8 cellular contexts compared by ENCODE assay signal in the genomic region with DNA sequence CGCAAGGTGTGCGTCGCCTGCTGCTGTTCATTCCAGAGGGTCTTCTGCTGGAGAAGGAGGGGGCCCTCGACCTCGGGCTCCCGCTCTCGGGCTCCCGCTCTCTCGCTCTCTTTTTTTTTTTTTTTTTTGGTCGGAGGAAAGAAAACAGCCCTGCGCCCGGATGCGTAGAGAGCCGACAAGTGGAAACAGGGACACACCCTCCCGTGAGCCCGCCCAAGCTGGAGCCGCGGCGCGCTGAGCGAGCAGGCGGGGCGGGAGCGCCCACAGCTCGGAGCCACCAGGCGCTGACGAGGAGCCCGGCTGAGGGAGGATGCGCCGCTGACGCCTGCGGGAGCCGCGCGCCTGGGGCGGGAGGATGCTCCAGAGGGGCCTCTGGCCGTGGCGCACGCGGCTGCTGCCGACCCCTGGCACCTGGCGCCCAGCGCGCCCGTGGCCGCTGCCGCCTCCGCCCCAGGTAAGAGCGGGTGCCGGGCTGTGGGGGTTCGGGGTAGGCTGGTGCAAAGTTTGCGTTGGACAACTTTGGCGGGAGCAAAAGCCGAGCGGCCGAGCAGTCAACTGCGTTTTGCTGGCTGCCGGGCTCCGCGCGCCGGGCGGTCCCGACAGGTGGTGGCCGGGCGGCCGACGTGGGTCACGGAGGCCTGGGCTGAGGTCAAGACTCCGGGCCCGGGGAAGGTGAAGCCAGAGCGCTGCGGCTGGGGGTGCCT. TPM values are rescaled to one million over a fixed set of nuclear protein-coding genes. Genes with fewer than 3 reads are reported as not detected.
DNase-seq lines count a peak whose midpoint lies in the region; ATAC-seq and TF ChIP-seq lines count a peak whose summit lies in the region.

A gene with protein sequence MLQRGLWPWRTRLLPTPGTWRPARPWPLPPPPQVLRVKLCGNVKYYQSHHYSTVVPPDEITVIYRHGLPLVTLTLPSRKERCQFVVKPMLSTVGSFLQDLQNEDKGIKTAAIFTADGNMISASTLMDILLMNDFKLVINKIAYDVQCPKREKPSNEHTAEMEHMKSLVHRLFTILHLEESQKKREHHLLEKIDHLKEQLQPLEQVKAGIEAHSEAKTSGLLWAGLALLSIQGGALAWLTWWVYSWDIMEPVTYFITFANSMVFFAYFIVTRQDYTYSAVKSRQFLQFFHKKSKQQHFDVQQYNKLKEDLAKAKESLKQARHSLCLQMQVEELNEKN (plus strand): TSS at position 264 of the 704 bp plus-strand sequence. CDS start 92 bp downstream, at position 356.

- H3K4me3 Mint-ChIP-seq in chondrocyte (ENCODE audit: unreplicated experiment), result peak within 1 kb of the TSS; percentile 80

- peaks cover 10% of the 10 kb centered on the region for H3K4me1 Mint-ChIP-seq in chondrocyte (ENCODE audit: low read depth)

- peaks cover 2% of the 10 kb centered on the region for H3K36me3 Mint-ChIP-seq in chondrocyte (ENCODE audit: low read depth)

- H3K27me3 Mint-ChIP-seq in chondrocyte (ENCODE audit: low read depth), result no peaks in the 10 kb centered on the region

- DNase-seq in AG08395 (ENCODE audit: low spot score) (peak; percentile 93), NCI-H446 (lab: John Stamatoyannopoulos, UW) (peak; percentile 73 to 92), chondrocyte (ENCODE audit: low spot score) (peak; percentile 94), kidney tubule cell (ENCODE audit: low spot score) (peak; percentile 93)
- peak; percentile 88 for DNase-seq in activated CD4-positive, alpha-beta T cell treated with anti-CD3 and anti-CD28 coated beads for 1 hour
- DNase-seq in stimulated activated CD4-positive, alpha-beta T cell treated with anti-CD3 and anti-CD28 coated beads, Interleukin-1b, Interleukin-23, amount 100 ng/mL, for 24 hours (ENCODE audit: low read depth in 4 of 4, low spot score in 1 of 4), result peak; percentile 69 to 87 (median 79)

- ATAC-seq in GM18907 (IDR thresholded peaks at IDR 0.05; ENCODE audit: unreplicated experiment) (peak; percentile 93), HG03135 (IDR thresholded peaks at IDR 0.05; ENCODE audit: unreplicated experiment) (peak; percentile 89)

- H3K9me3 Mint-ChIP-seq in chondrocyte (ENCODE audit: low read depth), result no peaks in the 10 kb centered on the region

- H3K27ac Mint-ChIP-seq in chondrocyte (ENCODE audit: unreplicated experiment), result peak within 1 kb of the TSS; percentile 91

- TF ChIP-seq CTCF in chondrocyte (IDR thresholded peaks at IDR 0.05), result no peak

RNA-seq across cellular contexts. Expression of the gene that starts here (rescaled TPM):
- 7.2 to 11.4 TPM (median 9.5 TPM) in 3 replicates for total RNA-seq in chondrocyte

Comparison
In these comparisons a context has a peak if more than half of its experiments do, and no peak if none do; other contexts are left out.
1. Peak in every context shown above with its lines: DNase-seq and ATAC-seq.